8 cellular contexts compared by ENCODE assay signal in the genomic region with DNA sequence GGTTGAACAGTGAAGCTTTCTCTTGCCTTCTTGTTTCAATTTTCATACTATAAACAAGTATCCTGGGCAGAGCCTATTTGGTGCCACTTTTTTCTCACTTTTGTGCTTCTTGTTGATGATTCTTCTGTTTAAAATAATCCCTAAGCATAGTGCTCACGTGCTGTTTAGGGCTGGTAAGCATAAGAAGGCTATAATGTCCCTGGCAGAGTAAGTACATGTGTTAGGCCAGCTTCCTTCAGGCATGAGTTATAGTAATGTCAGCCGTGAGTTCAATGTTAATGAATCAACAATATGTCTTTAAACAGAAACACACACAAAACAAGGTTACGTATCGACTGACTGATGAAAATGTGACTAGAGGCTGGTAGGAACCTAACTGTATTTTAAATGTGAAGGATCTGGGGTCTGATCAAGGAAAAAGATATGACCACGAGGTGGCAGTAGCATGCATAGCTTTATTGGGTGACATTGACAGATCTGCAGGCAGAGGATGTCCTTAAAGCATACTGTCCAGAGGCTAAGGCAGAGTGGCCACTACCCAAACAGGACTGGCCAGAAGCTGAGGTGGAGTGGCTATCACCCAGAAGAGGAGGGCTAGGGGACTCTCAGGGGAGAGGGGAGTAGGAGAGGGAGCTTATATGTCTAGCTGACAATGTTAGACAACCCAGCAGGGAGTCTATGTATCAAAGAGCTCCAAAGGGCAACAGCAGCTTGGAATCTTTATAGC.
A peak's percentile ranks its signal among the peaks of the same experiment; 100 is the strongest.
DNase-seq lines count a peak whose midpoint lies in the region; ATAC-seq and TF ChIP-seq lines count a peak whose summit lies in the region.

No MANE protein-coding gene starts in this region.

- intact Hi-C loops in ascending aorta (cut with DNase I), result loop anchor here (1.0 to 2.0 kb wide), 2 partner anchors 114 to 203 kb away; a partner anchor contains a TSS
- intact Hi-C loops in spleen (cut with DNase I; ENCODE audit: low total_unique reads), result no loop called here

- TF ChIP-seq CTCF in GM12875 (IDR thresholded peaks at IDR 0.05; ENCODE audit: borderline replicate concordance, insufficient read depth, low read depth, low read length), result peak; percentile 46
- TF ChIP-seq CTCF in ascending aorta (IDR thresholded peaks at IDR 0.05), result peak; percentile 45 to 79 (median 58)
- TF ChIP-seq CTCF in spleen (IDR thresholded peaks at IDR 0.05 in 8 of 11, conservative IDR thresholded peaks at IDR 0.05 in 3 of 11), result peak; percentile 58 to 80 (median 73)

- H3K36me3 ChIP-seq in ascending aorta (peaks cover 0 to 8% of the 10 kb centered on the region in 2 donors), spleen (peaks cover 0 to 25% (median 0%) of the 10 kb centered on the region in 6 donors)

- no peak overlapping the region for H3K4me3 Mint-ChIP-seq in T-helper 2 cell treated with Interferon-gamma antibody and Interleukin-4, amounts not matched to agents 5 μg/mL and 100 μg/mL, for 36 hours

- ATAC-seq in HG02588 (IDR thresholded peaks at IDR 0.05; ENCODE audit: unreplicated experiment) (peak; percentile 71), HG03039 (IDR thresholded peaks at IDR 0.05; ENCODE audit: unreplicated experiment) (no peak)

- no peaks in the 10 kb centered on the region for H3K4me1 ChIP-seq in ascending aorta
- peaks cover 0 to 9% (median 0%) of the 10 kb centered on the region in 6 donors for H3K4me1 ChIP-seq in spleen

- H3K4me3 ChIP-seq in GM12875 (ENCODE audit: low read depth, low read length) (no peak overlapping the region), ascending aorta (no peak overlapping the region), spleen (no peak overlapping the region)

- H3K27ac ChIP-seq in ascending aorta (no peak overlapping the region), spleen (no peak overlapping the region)

- H3K9me3 Mint-ChIP-seq in T-helper 2 cell treated with Interferon-gamma antibody and Interleukin-4, amounts not matched to agents 5 μg/mL and 100 μg/mL, for 36 hours, result no peaks in the 10 kb centered on the region

- H3K9me3 ChIP-seq in ascending aorta (no peaks in the 10 kb centered on the region), spleen (no peaks in the 10 kb centered on the region)

- H3K27me3 ChIP-seq in ascending aorta (no peaks in the 10 kb centered on the region), spleen (replicated peaks in 1 of 7) (no peaks in the 10 kb centered on the region)

- H3K36me3 Mint-ChIP-seq in T-helper 2 cell treated with Interferon-gamma antibody and Interleukin-4, amounts not matched to agents 5 μg/mL and 100 μg/mL, for 36 hours (ENCODE audit: low read depth), result no peaks in the 10 kb centered on the region

- DNase-seq in NCI-H1436 (lab: John Stamatoyannopoulos, UW), result peak; percentile 48
- DNase-seq in T-helper 2 cell treated with Interferon-gamma antibody and Interleukin-4, amounts not matched to agents 5 μg/mL and 100 μg/mL, for 36 hours (ENCODE audit: low spot score), result peak; percentile 45
- DNase-seq in ascending aorta (ENCODE audit: low spot score in 2 of 2), result peak in 1 of 2 donors; percentile 73
- DNase-seq in hippocampal formation (lab: John Stamatoyannopoulos, UW), result peak; percentile 33 to 39
- no peak for DNase-seq in spleen

- TF ChIP-seq POLR2A in spleen (IDR thresholded peaks at IDR 0.05), result no peak

- peaks cover 1% of the 10 kb centered on the region for H3K4me1 Mint-ChIP-seq in T-helper 2 cell treated with Interferon-gamma antibody and Interleukin-4, amounts not matched to agents 5 μg/mL and 100 μg/mL, for 36 hours (ENCODE audit: low read depth)

- H3K27me3 Mint-ChIP-seq in T-helper 2 cell treated with Interferon-gamma antibody and Interleukin-4, amounts not matched to agents 5 μg/mL and 100 μg/mL, for 36 hours (ENCODE audit: low read depth), result no peaks in the 10 kb centered on the region

- WGBS in spleen, 5 donors, result 32 to 48% (median 36%) methylated on average over 5 of the region's 5 CpGs

- H3K27ac Mint-ChIP-seq in T-helper 2 cell treated with Interferon-gamma antibody and Interleukin-4, amounts not matched to agents 5 μg/mL and 100 μg/mL, for 36 hours, result no peak overlapping the region
